ENCODE assay signal across 22 cellular contexts in the genomic region with DNA sequence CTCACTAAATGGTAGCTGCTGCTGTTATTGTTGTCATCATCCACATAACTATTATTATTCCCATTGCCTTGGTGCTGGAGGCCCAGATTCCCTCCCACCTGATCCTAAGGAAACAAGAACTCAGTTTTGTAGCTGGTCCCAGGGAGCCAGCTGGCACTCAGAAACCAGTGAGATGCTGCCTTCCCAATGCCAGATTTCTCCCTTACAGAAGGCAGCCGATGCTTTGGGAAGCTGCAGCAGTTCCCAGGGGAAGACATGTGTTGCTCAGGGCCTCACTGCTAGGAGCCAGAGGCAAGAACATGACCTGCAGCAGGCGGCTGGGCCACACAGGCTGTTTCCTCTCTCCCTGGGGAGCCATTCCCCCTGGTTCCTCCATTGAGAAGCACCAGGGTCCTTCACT. TPM values are rescaled to one million over a fixed set of nuclear protein-coding genes. Genes with fewer than 3 reads are reported as not detected.
DNase-seq lines count a peak whose midpoint lies in the region; ATAC-seq and TF ChIP-seq lines count a peak whose summit lies in the region.
"Had no signal": no experiment of that assay in that cellular context is flagged by ENCODE, and none has a peak within 500 bp of the region (broad histone marks: within the 10 kb centered on the region; RNA-seq: fewer than 3 reads in every experiment).

No MANE protein-coding gene starts in this region.

- no peaks in the 10 kb centered on the region for H3K9me3 Mint-ChIP-seq in stimulated activated naive B cell treated with anti-CD40 and anti-IgM and Interleukin-4, amounts not matched to agents 10 μg/mL and 1 μg/mL and 100 μg/mL, for 72 hours
- H3K9me3 Mint-ChIP-seq: GM23338 had no signal

- H3K4me1 ChIP-seq in SJCRH30: no peaks in the 10 kb centered on the region
- H3K4me1 ChIP-seq: HAP-1, Peyer's patch had no signal

- H3K27ac Mint-ChIP-seq in stimulated activated naive B cell treated with anti-CD40 and anti-IgM and Interleukin-4, amounts not matched to agents 10 μg/mL and 1 μg/mL and 100 μg/mL, for 72 hours: peak overlapping the region; percentile 62
- H3K27ac Mint-ChIP-seq: CD14-positive monocyte, GM23338 had no signal

- no peaks in the 10 kb centered on the region for H3K36me3 ChIP-seq in SJCRH30
- H3K36me3 ChIP-seq: HAP-1, Peyer's patch had no signal

- peaks cover 8 to 21% of the 10 kb centered on the region in 2 donors for H3K27me3 Mint-ChIP-seq in stimulated activated naive B cell treated with anti-CD40 and anti-IgM and Interleukin-4, amounts not matched to agents 10 μg/mL and 1 μg/mL and 100 μg/mL, for 72 hours

- no peak overlapping the region for H3K4me3 ChIP-seq in SJCRH30
- H3K4me3 ChIP-seq: GM23338, HAP-1, Peyer's patch had no signal

- H3K27me3 ChIP-seq in SJCRH30: no peaks in the 10 kb centered on the region
- H3K27me3 ChIP-seq: Peyer's patch had no signal

- DNase-seq in NCI-H1694 (lab: John Stamatoyannopoulos, UW) (peak; percentile 15), NCI-H1694 treated with DMSO at 0.1 percent for 48 hours (lab: John Stamatoyannopoulos, UW) (no peak), SJCRH30 (peak; percentile 9 to 12), medulla oblongata (ENCODE audit: extremely low spot score) (peak; percentile 40), GM20000 (ENCODE audit: low spot score) (no peak)
- no peak for DNase-seq in stimulated activated naive B cell treated with anti-CD40 and anti-IgM and Interleukin-4, amounts not matched to agents 10 μg/mL and 1 μg/mL and 100 μg/mL, for 72 hours
- DNase-seq: 8988T, DMS79, IMR-90, NCI-H1105 treated with DMSO at 0.1 percent for 48 hours, NCI-H1930, NCI-H226, NCI-H510A treated with DMSO at 0.1 percent for 48 hours, NCI-H774, Peyer's patch had no signal

- no peak overlapping the region for H3K4me3 Mint-ChIP-seq in stimulated activated naive B cell treated with anti-CD40 and anti-IgM and Interleukin-4, amounts not matched to agents 10 μg/mL and 1 μg/mL and 100 μg/mL, for 72 hours
- H3K4me3 Mint-ChIP-seq: CD14-positive monocyte, GM23338 had no signal

- H3K4me1 Mint-ChIP-seq in stimulated activated naive B cell treated with anti-CD40 and anti-IgM and Interleukin-4, amounts not matched to agents 10 μg/mL and 1 μg/mL and 100 μg/mL, for 72 hours: peaks cover 9 to 24% of the 10 kb centered on the region in 2 donors

- no peak for ATAC-seq in stimulated activated naive B cell treated with anti-CD40 and anti-IgM and Interleukin-4, amounts not matched to agents 10 μg/mL and 1 μg/mL and 100 μg/mL, for 72 hours (replicated peaks)
- ATAC-seq in GM19463 (IDR thresholded peaks at IDR 0.05; ENCODE audit: unreplicated experiment) (no peak), HG03378 (IDR thresholded peaks at IDR 0.05; ENCODE audit: unreplicated experiment) (no peak)
- ATAC-seq: GM23338 had no signal

- H3K36me3 Mint-ChIP-seq in stimulated activated naive B cell treated with anti-CD40 and anti-IgM and Interleukin-4, amounts not matched to agents 10 μg/mL and 1 μg/mL and 100 μg/mL, for 72 hours: no peaks in the 10 kb centered on the region
- H3K36me3 Mint-ChIP-seq: CD14-positive monocyte had no signal

- no peaks in the 10 kb centered on the region for H3K9me3 ChIP-seq in SJCRH30 (replicated peaks)
- H3K9me3 ChIP-seq: HAP-1, Peyer's patch had no signal

- no peak for TF ChIP-seq CTCF in GM20000 (IDR thresholded peaks at IDR 0.05; ENCODE audit: extremely low read depth, missing control alignments)

- H3K27ac ChIP-seq in SJCRH30: no peak overlapping the region
- H3K27ac ChIP-seq: KMS-11, Peyer's patch had no signal

RNA-seq across cellular contexts. Expression of a gene that starts 59.8 kb away (rescaled TPM):
- total RNA-seq in SJCRH30 (2014; rRNA removed; shearing (Covaris generic)): 0.38 TPM in 1 of 2 replicates, not detected in the other
- total RNA-seq: OCI-LY7 had no signal

Comparison
In these comparisons a context has a peak if more than half of its experiments do, and no peak if none do; other contexts are left out.
1. DNase-seq: peak in NCI-H1694 (single experiment), SJCRH30 (2 of 2) and medulla oblongata (single experiment); none in NCI-H1694 treated with DMSO at 0.1 percent for 48 hours (single experiment), stimulated activated naive B cell treated with anti-CD40 and anti-IgM and Interleukin-4, amounts not matched to agents 10 μg/mL and 1 μg/mL and 100 μg/mL, for 72 hours (single experiment) and GM20000 (single experiment).